Comparison of ENCODE assay signal across 8 cellular contexts in genomic region chr2:195656131-195656858, GRCh38. TPM values are rescaled to one million over a fixed set of nuclear protein-coding genes. Genes with fewer than 3 reads are reported as not detected.
A peak's percentile ranks its signal among the peaks of the same experiment; 100 is the strongest.
DNase-seq lines count a peak whose midpoint lies in the region; ATAC-seq and TF ChIP-seq lines count a peak whose summit lies in the region.

No MANE protein-coding gene starts in this region.

- no peaks in the 10 kb centered on the region for H3K27me3 Mint-ChIP-seq in natural killer cell (ENCODE audit: low read depth in 2 of 2)

- peaks cover 42 to 49% of the 10 kb centered on the region in 2 donors for H3K4me1 Mint-ChIP-seq in natural killer cell

- DNase-seq in NCI-H2227 (lab: John Stamatoyannopoulos, UW; ENCODE audit: unreplicated experiment) = peak; percentile 71
- no peak for DNase-seq in natural killer cell
- DNase-seq in cerebellum (ENCODE audit: low spot score) = no peak
- DNase-seq in GF-D8 (lab: John Stamatoyannopoulos, UW) = no peak
- no peak for DNase-seq in stimulated activated CD8-positive, alpha-beta memory T cell treated with anti-CD3 and anti-CD28 coated beads, Interleukin-4, amount 100 ng/mL, for 48 hours

- peak overlapping the region; percentile 96 for H3K4me3 Mint-ChIP-seq in natural killer cell

- ATAC-seq in GM18867 (IDR thresholded peaks at IDR 0.05; ENCODE audit: unreplicated experiment) (peak; percentile 31), natural killer cell (peak; percentile 43 to 52 (median 43)), GM18520 (IDR thresholded peaks at IDR 0.05; ENCODE audit: unreplicated experiment) (no peak)

- H3K36me3 Mint-ChIP-seq in natural killer cell = no peaks in the 10 kb centered on the region

- intact Hi-C loops in natural killer cell (cut with micrococcal nuclease) = loop anchor here (5.0 kb wide), 3 partner anchors 521 to 1651 kb away; no protein-coding TSS in a partner anchor

- no peak for TF ChIP-seq CTCF in natural killer cell (IDR thresholded peaks at IDR 0.05)

- H3K27ac ChIP-seq in cingulate gyrus (ENCODE audit: low read depth, low read length) = peak overlapping the region; percentile 88

- no peaks in the 10 kb centered on the region for H3K9me3 Mint-ChIP-seq in natural killer cell

- H3K27ac Mint-ChIP-seq in natural killer cell = peak overlapping the region; percentile 98 to 100

RNA-seq across cellular contexts. Expression of gene SLC39A10, which starts 0.7 kb away (rescaled TPM):
- 10 to 100 TPM; 56.5 to 69.6 (median 58.5) TPM for total RNA-seq in natural killer cell
- 104 TPM for total RNA-seq in cerebellum
